1 cellular context compared by ENCODE assay signal in genomic region chr6:167733740-167734661, GRCh38.
TF ChIP-seq lines count a peak whose summit lies in the region.

No MANE protein-coding gene starts in this region.

TF ChIP-seq in GM23338, 12 proteins besides CTCF, POLR2A, EP300 and RAD21 (continued from another document):
- TF ChIP-seq ZNF462 (CRISPR knock-in tag; IDR thresholded peaks at IDR 0.05) (no peak), JUNB (IDR thresholded peaks at IDR 0.05; ENCODE audit: unreplicated experiment) (no peak), EZH2phosphoT487 (IDR thresholded peaks at IDR 0.05; ENCODE audit: unreplicated experiment) (no peak), CREB1 (CRISPR knock-in tag; IDR thresholded peaks at IDR 0.05; ENCODE audit: low read depth) (no peak), STAT1 (IDR thresholded peaks at IDR 0.05; ENCODE audit: unreplicated experiment) (no peak), NANOG (IDR thresholded peaks at IDR 0.05; ENCODE audit: borderline replicate concordance) (no peak), ZNF331 (CRISPR knock-in tag; IDR thresholded peaks at IDR 0.05; ENCODE audit: low read depth) (no peak), ETS1 (IDR thresholded peaks at IDR 0.05) (no peak), REST (IDR thresholded peaks at IDR 0.05; ENCODE audit: unreplicated experiment) (no peak), POLR2AphosphoS5 (IDR thresholded peaks at IDR 0.05; ENCODE audit: low read depth) (no peak)
